Comparison of ENCODE assay signal across 8 cellular contexts in genomic region chr3:130112651-130113073, GRCh38. TPM values are rescaled to one million over a fixed set of nuclear protein-coding genes. Genes with fewer than 3 reads are reported as not detected.
A peak's percentile ranks its signal among the peaks of the same experiment; 100 is the strongest.
DNase-seq lines count a peak whose midpoint lies in the region; ATAC-seq and TF ChIP-seq lines count a peak whose summit lies in the region.
"Not testable (repeated sequence)": the region's sequence is repeated elsewhere in the genome, so short reads cannot be mapped to it uniquely, and the experiment has no call there.

No MANE protein-coding gene starts in this region.

- not testable (repeated sequence) for H4K20me1 ChIP-seq in BLaER1 treated with 17β-estradiol and CSF1 and Interleukin-3, amounts not matched to agents 10 nM and 100 nM; IMR-90 (ENCODE audit: insufficient read depth, low read length)

- not testable (repeated sequence) for H3K9me3 Mint-ChIP-seq in T-helper 2 cell treated with Interferon-gamma antibody and Interleukin-4, amounts not matched to agents 5 μg/mL and 100 μg/mL, for 36 hours

- TF ChIP-seq RAD21 in IMR-90 (IDR thresholded peaks at IDR 0.05; ENCODE audit: low read length) = not testable (repeated sequence)

- not testable (repeated sequence) for H3K9me1 ChIP-seq in IMR-90 (ENCODE audit: insufficient read depth, low read length)

- peak overlapping the region; percentile 92 for H3K4me3 Mint-ChIP-seq in T-helper 2 cell treated with Interferon-gamma antibody and Interleukin-4, amounts not matched to agents 5 μg/mL and 100 μg/mL, for 36 hours

- peak overlapping the region; percentile 84 for H3K14ac ChIP-seq in IMR-90 (replicated peaks; ENCODE audit: low read depth, low read length)

- not testable (repeated sequence) for H3K36me3 Mint-ChIP-seq in T-helper 2 cell treated with Interferon-gamma antibody and Interleukin-4, amounts not matched to agents 5 μg/mL and 100 μg/mL, for 36 hours (ENCODE audit: low read depth)

- peak overlapping the region; percentile 77 for H2BK120ac ChIP-seq in IMR-90 (ENCODE audit: low read depth, low read length)

- TF ChIP-seq POLR2A in IMR-90 (IDR thresholded peaks at IDR 0.05; ENCODE audit: low read depth, low read length) = not testable (repeated sequence)

- H3K56ac ChIP-seq in IMR-90 (ENCODE audit: extremely low read depth, insufficient read depth, low read length) = peak overlapping the region; percentile 85

- peak overlapping the region; percentile 96 for H3K23ac ChIP-seq in IMR-90 (ENCODE audit: low read depth, low read length)

- not testable (repeated sequence) for DNase-seq in IMR-90; T-helper 2 cell treated with Interferon-gamma antibody and Interleukin-4, amounts not matched to agents 5 μg/mL and 100 μg/mL, for 36 hours (ENCODE audit: low spot score); astrocyte of the cerebellum (ENCODE audit: low read depth)

- dilution Hi-C loops in IMR-90 (cut with HindIII; ENCODE audit: low sequenced_read_pairs, unreplicated experiment) = not testable (repeated sequence)

- H3K18ac ChIP-seq in IMR-90 (ENCODE audit: low read depth, low read length) = peak overlapping the region; percentile 30

- not testable (repeated sequence) for H3K36me3 ChIP-seq in BLaER1 treated with 17β-estradiol and CSF1 and Interleukin-3, amounts not matched to agents 10 nM and 100 nM; IMR-90 (ENCODE audit: control insufficient read depth, insufficient read depth, low read length); esophagus (ENCODE audit: control insufficient read depth in 2 of 2, insufficient read depth in 2 of 2, low read length in 1 of 2); neuron (ENCODE audit: insufficient read depth, low read length); subcutaneous abdominal adipose tissue (ENCODE audit: control insufficient read depth in 5 of 5, insufficient read depth in 5 of 5, low read length in 5 of 5)

- peak overlapping the region; percentile 94 for H4K91ac ChIP-seq in IMR-90 (ENCODE audit: insufficient read depth, low read depth, low read length)

- not testable (repeated sequence) for H3K9me3 ChIP-seq in BLaER1 treated with 17β-estradiol and CSF1 and Interleukin-3, amounts not matched to agents 10 nM and 100 nM (replicated peaks in 1 of 11); IMR-90 (ENCODE audit: control insufficient read depth, insufficient read depth, low read length); esophagus (ENCODE audit: control insufficient read depth in 2 of 2, insufficient read depth in 1 of 2, low read depth in 1 of 2, low read length in 1 of 2); neuron (ENCODE audit: low read length); subcutaneous abdominal adipose tissue (ENCODE audit: control insufficient read depth in 5 of 5, low read length in 5 of 5)

- H3K27ac ChIP-seq in BLaER1 treated with 17β-estradiol and CSF1 and Interleukin-3, amounts not matched to agents 10 nM and 100 nM = peak overlapping the region; percentile 34 to 75 (median 64); a peak in 21 of 22 replicates
- H3K27ac ChIP-seq in IMR-90 (ENCODE audit: insufficient read depth, low read length) (peak overlapping the region; percentile 30), esophagus (ENCODE audit: low read depth in 2 of 2, low read length in 1 of 2) (peak overlapping the region; percentile 35 to 85), layer of hippocampus (ENCODE audit: low read depth, low read length) (peak overlapping the region; percentile 52)
- H3K27ac ChIP-seq in subcutaneous abdominal adipose tissue (ENCODE audit: low read depth, low read length) = not testable (repeated sequence)

- peak overlapping the region; percentile 82 to 94 (median 86) for H3K4me2 ChIP-seq in BLaER1 treated with 17β-estradiol and CSF1 and Interleukin-3, amounts not matched to agents 10 nM and 100 nM
- H3K4me2 ChIP-seq in IMR-90 (ENCODE audit: low read depth, low read length) = peak overlapping the region; percentile 64

- H2BK5ac ChIP-seq in IMR-90 (ENCODE audit: low read depth, low read length, poor library complexity, severe bottlenecking) = peak overlapping the region; percentile 6

- ATAC-seq in IMR-90 (ENCODE audit: low read depth) = not testable (repeated sequence)

- H4K8ac ChIP-seq in IMR-90 (ENCODE audit: low read depth in 2 of 2, low read length in 2 of 2) = peak overlapping the region; percentile 95 to 98

- peak overlapping the region; percentile 89 for H3K4ac ChIP-seq in IMR-90 (ENCODE audit: low read depth, low read length)

- H3K9ac ChIP-seq in BLaER1 treated with 17β-estradiol and CSF1 and Interleukin-3, amounts not matched to agents 10 nM and 100 nM = peak overlapping the region; percentile 63 to 82 (median 76)
- peak overlapping the region; percentile 52 for H3K9ac ChIP-seq in IMR-90 (ENCODE audit: low read depth, low read length)
- peak overlapping the region in 3 of 5 donors; percentile 56 to 68 (median 58) for H3K9ac ChIP-seq in subcutaneous abdominal adipose tissue (ENCODE audit: low read length in 5 of 5)

- peak overlapping the region; percentile 62 to 91 (median 68) for H3K4me3 ChIP-seq in BLaER1 treated with 17β-estradiol and CSF1 and Interleukin-3, amounts not matched to agents 10 nM and 100 nM
- H3K4me3 ChIP-seq in IMR-90 (ENCODE audit: insufficient read depth, low read depth, low read length) (peak overlapping the region; percentile 45), astrocyte of the cerebellum (ENCODE audit: low read depth, low read length) (peak overlapping the region; percentile 56), esophagus (ENCODE audit: low read depth in 1 of 2, low read length in 2 of 2) (peak overlapping the region; percentile 47 to 59), neuron (ENCODE audit: low read length) (peak overlapping the region; percentile 100), subcutaneous abdominal adipose tissue (ENCODE audit: low read depth in 1 of 5, low read length in 5 of 5) (peak overlapping the region; percentile 63 to 87 (median 75))

- POLR2A ChIA-PET in IMR-90 (lab: Charles Lee; ENCODE audit: unreplicated experiment) = not testable (repeated sequence)

- CTCF ChIA-PET in IMR-90 (lab: Yijun Ruan, JAX) = not testable (repeated sequence)

- H2AK5ac ChIP-seq in IMR-90 (ENCODE audit: low read depth, low read length) = peak overlapping the region; percentile 84

- H3K27me3 ChIP-seq in BLaER1 treated with 17β-estradiol and CSF1 and Interleukin-3, amounts not matched to agents 10 nM and 100 nM; IMR-90 (ENCODE audit: control insufficient read depth, insufficient read depth, low read length); esophagus (ENCODE audit: control insufficient read depth in 1 of 2, insufficient read depth in 2 of 2, low read length in 2 of 2); layer of hippocampus (ENCODE audit: control insufficient read depth, insufficient read depth, low read length); neuron (ENCODE audit: insufficient read depth, low read length); subcutaneous abdominal adipose tissue (ENCODE audit: control insufficient read depth in 5 of 5, insufficient read depth in 4 of 5, low read length in 5 of 5): not testable (repeated sequence)

- H2BK20ac ChIP-seq in IMR-90 (ENCODE audit: low read depth, low read length) = peak overlapping the region; percentile 9

- H4K5ac ChIP-seq in IMR-90 (ENCODE audit: low read depth, low read length) = peak overlapping the region; percentile 44

- peak overlapping the region; percentile 95; the same call in 2 of the 3 replicates for H2BK15ac ChIP-seq in IMR-90 (ENCODE audit: low read depth, low read length)

- in situ Hi-C loops in IMR-90 (cut with MboI; ENCODE audit: low sequenced_read_pairs); astrocyte of the cerebellum (cut with HindIII; ENCODE audit: low sequenced_read_pairs): not testable (repeated sequence)

- peak overlapping the region; percentile 49 for H3K27ac Mint-ChIP-seq in T-helper 2 cell treated with Interferon-gamma antibody and Interleukin-4, amounts not matched to agents 5 μg/mL and 100 μg/mL, for 36 hours

- intact Hi-C loops in IMR-90 (cut with micrococcal nuclease) = not testable (repeated sequence)

- peaks cover 14 to 31% (median 20%) of the 10 kb centered on the region in 10 experiments for H3K4me1 ChIP-seq in BLaER1 treated with 17β-estradiol and CSF1 and Interleukin-3, amounts not matched to agents 10 nM and 100 nM
- H3K4me1 ChIP-seq in IMR-90 (ENCODE audit: control insufficient read depth, insufficient read depth, low read length); esophagus (ENCODE audit: control insufficient read depth in 2 of 2, insufficient read depth in 2 of 2, low read length in 1 of 2); neuron (ENCODE audit: insufficient read depth, low read length): not testable (repeated sequence)
- peaks cover 0 to 13% (median 12%) of the 10 kb centered on the region in 5 donors for H3K4me1 ChIP-seq in subcutaneous abdominal adipose tissue (ENCODE audit: control insufficient read depth in 5 of 5, insufficient read depth in 5 of 5, low read length in 5 of 5)

- not testable (repeated sequence) for BruUV-seq in IMR-90 (replicated peaks; lab: Mats Ljungman, UMichigan)

- peak overlapping the region; percentile 85 for H2AK9ac ChIP-seq in IMR-90 (replicated peaks; ENCODE audit: low read depth, low read length, poor library complexity)

- peaks cover 8 to 16% of the 10 kb centered on the region in 2 experiments; a peak in 1 of 4 replicates for H3K79me1 ChIP-seq in IMR-90 (ENCODE audit: low read depth in 1 of 2, low read length in 2 of 2)

- peaks cover 13% of the 10 kb centered on the region for H3K4me1 Mint-ChIP-seq in T-helper 2 cell treated with Interferon-gamma antibody and Interleukin-4, amounts not matched to agents 5 μg/mL and 100 μg/mL, for 36 hours (ENCODE audit: low read depth)

- no CpG with 5 or more reads among the region's 10 CpGs for WGBS in IMR-90 (ENCODE audit: extremely low coverage in 2 of 2, insufficient read length in 1 of 2), 2 experiments
- WGBS in esophagus, 2 donors = 5 to 17% methylated on average over 10 of the region's 10 CpGs

- TF ChIP-seq CTCF in IMR-90 (conservative IDR thresholded peaks at IDR 0.05; ENCODE audit: low read depth, low read length); astrocyte of the cerebellum (IDR thresholded peaks at IDR 0.05; ENCODE audit: low read depth, low read length, missing control alignments): not testable (repeated sequence)

- H3K27me3 Mint-ChIP-seq in T-helper 2 cell treated with Interferon-gamma antibody and Interleukin-4, amounts not matched to agents 5 μg/mL and 100 μg/mL, for 36 hours (ENCODE audit: low read depth) = not testable (repeated sequence)

- H2AFZ ChIP-seq in IMR-90 (replicated peaks; ENCODE audit: low read length, poor library complexity) (peak overlapping the region; percentile 87), neuron (ENCODE audit: low read depth, low read length) (peak overlapping the region; percentile 86)

RNA-seq across cellular contexts. Expression of gene ALG1L2, which starts 31.0 kb away (rescaled TPM):
- total RNA-seq in IMR-90 (2012; rRNA removed) = not detected in 2 replicates
- polyA plus RNA-seq in IMR-90 (2012; rRNA removed) (not detected in 2 replicates), esophagus (not detected)
- polyA plus RNA-seq in IMR-90 (2012; cell fraction: cytosol; rRNA removed) = not detected in 2 replicates
- polyA plus RNA-seq in IMR-90 (2012; cell fraction: nucleus; rRNA removed; ENCODE audit: low replicate concordance) = not detected in 2 replicates

Comparison
In these comparisons a context has a peak if more than half of its experiments do, and no peak if none do; other contexts are left out.
1. H3K4me3 ChIP-seq: peak in every context shown above with its lines; median percentile 100 in neuron; 75 in subcutaneous abdominal adipose tissue; 68 in BLaER1 treated with 17β-estradiol and CSF1 and Interleukin-3, amounts not matched to agents 10 nM and 100 nM; 56 in astrocyte of the cerebellum; 53 in esophagus; 45 in IMR-90.